13 cellular contexts compared by ENCODE assay signal in genomic region chr1:232319106-232319505, GRCh38.
DNase-seq lines count a peak whose midpoint lies in the region; TF ChIP-seq lines count a peak whose summit lies in the region.
"Had no signal": no experiment of that assay in that cellular context is flagged by ENCODE, and none has a peak within 500 bp of the region (broad histone marks: within the 10 kb centered on the region; RNA-seq: fewer than 3 reads in every experiment).

No MANE protein-coding gene starts in this region.

- H3K4me3 ChIP-seq in colonic mucosa = no peak overlapping the region
- H3K4me3 ChIP-seq: testis had no signal

- no peaks in the 10 kb centered on the region for H3K9me3 Mint-ChIP-seq in type B pancreatic cell
- H3K9me3 Mint-ChIP-seq in activated T-cell treated with anti-CD3 and anti-CD28 coated beads, Interleukin-2, amount 50 U/mL, for 24 hours = no peaks in the 10 kb centered on the region

- H3K27me3 ChIP-seq in colonic mucosa = no peaks in the 10 kb centered on the region
- H3K27me3 ChIP-seq: testis had no signal

- intact Hi-C loops in colonic mucosa (cut with DNase I) = loop anchor here (10.0 kb wide), 1 partner anchor 384 kb away; no protein-coding TSS in a partner anchor

- TF ChIP-seq CTCF in colonic mucosa (IDR thresholded peaks at IDR 0.05) (no peak), type B pancreatic cell (conservative IDR thresholded peaks at IDR 0.05) (no peak)

- H3K4me1 ChIP-seq in colonic mucosa = peaks cover 6% of the 10 kb centered on the region
- H3K4me1 ChIP-seq: testis had no signal

- peak overlapping the region; percentile 35 for H3K27ac ChIP-seq in colonic mucosa
- H3K27ac ChIP-seq: testis had no signal

- H3K36me3 Mint-ChIP-seq in type B pancreatic cell = no peaks in the 10 kb centered on the region
- no peaks in the 10 kb centered on the region for H3K36me3 Mint-ChIP-seq in activated T-cell treated with anti-CD3 and anti-CD28 coated beads, Interleukin-2, amount 50 U/mL, for 24 hours (ENCODE audit: low read depth)

- no peak overlapping the region for H3K4me3 Mint-ChIP-seq in type B pancreatic cell
- H3K4me3 Mint-ChIP-seq in activated T-cell treated with anti-CD3 and anti-CD28 coated beads, Interleukin-2, amount 50 U/mL, for 24 hours = no peak overlapping the region
- H3K4me3 Mint-ChIP-seq: activated CD8-positive, alpha-beta T cell treated with anti-CD3 and anti-CD28 coated beads, Interleukin-2, amount 10 ng/mL, durations not matched to agents 7 days and 5 days had no signal

- H3K4me1 Mint-ChIP-seq in type B pancreatic cell (ENCODE audit: unreplicated experiment) = peaks cover 24% of the 10 kb centered on the region
- no peaks in the 10 kb centered on the region for H3K4me1 Mint-ChIP-seq in activated T-cell treated with anti-CD3 and anti-CD28 coated beads, Interleukin-2, amount 50 U/mL, for 24 hours (ENCODE audit: low read depth)

- H3K9ac ChIP-seq in colonic mucosa (ENCODE audit: low read depth in 2 of 2, low read length in 2 of 2) = peak overlapping the region in 1 of 2 donors; percentile 44

- H3K36me3 ChIP-seq in colonic mucosa = no peaks in the 10 kb centered on the region

- DNase-seq in NCI-H345 (lab: John Stamatoyannopoulos, UW) (peak; percentile 34), NCI-H345 treated with DMSO at 0.1 percent for 48 hours (lab: John Stamatoyannopoulos, UW; ENCODE audit: unreplicated experiment) (no peak), colonic mucosa (no peak), left kidney (ENCODE audit: low read depth, low spot score) (peak; percentile 27), type B pancreatic cell (ENCODE audit: extremely low spot score, unreplicated experiment) (no peak), hippocampal formation (lab: John Stamatoyannopoulos, UW) (no peak)
- DNase-seq in stimulated activated naive CD4-positive, alpha-beta T cell (lab: John Stamatoyannopoulos, UW) = no peak
- no peak for DNase-seq in activated T-cell treated with anti-CD3 and anti-CD28 coated beads, Interleukin-2, amount 50 U/mL, for 24 hours
- DNase-seq: activated CD8-positive, alpha-beta T cell treated with anti-CD3 and anti-CD28 coated beads, Interleukin-2, amount 10 ng/mL, durations not matched to agents 7 days and 5 days; activated effector memory CD4-positive, alpha-beta T cell treated with Interleukin-2 at 50 U/mL for 16 hours; effector memory CD4-positive, alpha-beta T cell; NK-92 treated with Interleukin-12 subunit alpha and Interleukin-12 subunit beta, amount 100 ng/mL, for 24 hours; testis had no signal

- peak overlapping the region; percentile 54 for H3K27ac Mint-ChIP-seq in type B pancreatic cell
- H3K27ac Mint-ChIP-seq in activated T-cell treated with anti-CD3 and anti-CD28 coated beads, Interleukin-2, amount 50 U/mL, for 24 hours = no peak overlapping the region
- H3K27ac Mint-ChIP-seq: activated CD8-positive, alpha-beta T cell treated with anti-CD3 and anti-CD28 coated beads, Interleukin-2, amount 10 ng/mL, durations not matched to agents 7 days and 5 days had no signal

- H3K27me3 Mint-ChIP-seq in type B pancreatic cell = no peaks in the 10 kb centered on the region
- no peaks in the 10 kb centered on the region for H3K27me3 Mint-ChIP-seq in activated T-cell treated with anti-CD3 and anti-CD28 coated beads, Interleukin-2, amount 50 U/mL, for 24 hours

- H3K9me3 ChIP-seq in colonic mucosa = no peaks in the 10 kb centered on the region
- H3K9me3 ChIP-seq: testis had no signal

Comparison
In these comparisons a context has a peak if more than half of its experiments do, and no peak if none do; other contexts are left out.
1. DNase-seq: peak in NCI-H345 (single experiment) and left kidney (single experiment); none in NCI-H345 treated with DMSO at 0.1 percent for 48 hours (single experiment), colonic mucosa (single experiment), type B pancreatic cell (single experiment), stimulated activated naive CD4-positive, alpha-beta T cell (0 of 6), activated T-cell treated with anti-CD3 and anti-CD28 coated beads, Interleukin-2, amount 50 U/mL, for 24 hours (single experiment) and hippocampal formation (0 of 2).